ENCODE assay signal across 8 cellular contexts in the genomic region with DNA sequence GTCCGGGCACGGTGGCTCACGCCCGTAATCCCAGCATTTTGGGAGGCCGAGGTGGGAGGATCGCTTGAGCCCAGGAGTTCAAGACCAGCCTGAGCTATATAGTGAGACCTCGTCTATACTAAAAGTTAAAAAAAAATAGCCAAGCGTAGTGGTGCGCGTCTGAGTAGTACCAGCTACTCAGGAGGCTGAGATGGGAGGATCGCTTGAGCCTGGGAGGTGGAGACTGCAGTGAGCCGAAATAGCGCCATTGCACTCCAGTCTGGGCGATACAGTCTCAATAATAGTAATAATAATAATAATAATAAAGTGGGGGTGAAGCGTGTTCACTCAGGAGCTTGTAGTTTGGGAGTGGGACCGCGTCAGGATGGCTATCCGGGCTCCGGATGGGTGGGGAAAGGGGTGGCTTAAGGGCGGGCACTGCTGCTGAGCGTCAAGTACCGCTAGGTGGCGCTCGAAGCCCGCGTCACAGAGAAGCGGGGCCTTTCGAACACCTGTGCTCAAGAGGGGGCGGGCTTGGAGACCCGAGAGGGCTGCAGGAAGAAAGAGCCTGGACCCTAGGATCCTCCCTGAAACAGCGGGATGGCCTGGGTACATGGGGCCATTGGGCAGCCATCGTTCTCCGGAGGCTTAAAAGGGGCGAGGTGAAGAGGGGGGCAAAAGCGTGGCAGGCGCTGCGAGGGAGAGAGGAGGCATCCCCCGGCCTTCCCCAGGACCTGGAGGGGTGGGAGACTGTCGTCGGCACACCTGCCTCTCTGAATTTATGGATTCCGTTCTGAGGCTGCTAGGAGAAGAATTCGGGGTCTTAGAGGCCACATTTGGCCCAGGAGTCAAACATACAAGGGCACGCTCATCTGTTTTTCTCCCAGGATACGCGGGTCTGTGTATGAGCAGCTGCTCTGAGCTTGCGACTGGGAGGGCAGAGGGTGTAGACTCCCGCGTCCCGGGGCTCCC. TPM values are rescaled to one million over a fixed set of nuclear protein-coding genes. Genes with fewer than 3 reads are reported as not detected.
A peak's percentile ranks its signal among the peaks of the same experiment; 100 is the strongest.
DNase-seq lines count a peak whose midpoint lies in the region; ATAC-seq and TF ChIP-seq lines count a peak whose summit lies in the region.

No MANE protein-coding gene starts in this region.

- H3K4me1 Mint-ChIP-seq in WTC11, result peaks cover 30% of the 10 kb centered on the region

- DNase-seq in AG09319 (ENCODE audit: extremely low read depth, low read depth), result no peak
- peak; percentile 5 for DNase-seq in NCI-H146 treated with DMSO at 0.1 percent for 48 hours (lab: John Stamatoyannopoulos, UW; ENCODE audit: unreplicated experiment)
- peak; percentile 93 for DNase-seq in WTC11 (ENCODE audit: low spot score)
- DNase-seq in breast epithelium (ENCODE audit: low spot score in 2 of 2), result no peak
- DNase-seq in kidney tubule cell (ENCODE audit: low spot score), result peak; percentile 58
- DNase-seq in stimulated activated CD4-positive, alpha-beta T cell treated with anti-CD3 and anti-CD28 coated beads, TNF-alpha, amount 100 ng/mL, for 1 hour (ENCODE audit: low read depth in 3 of 3, low spot score in 1 of 3), result peak; percentile 43 to 71 (median 50)

- TF ChIP-seq POLR2A in breast epithelium (IDR thresholded peaks at IDR 0.05), result no peak

- intact Hi-C loops in breast epithelium (cut with DNase I; ENCODE audit: low total_unique reads), result loop anchor here (10.0 kb wide), 1 partner anchor 350 kb away; no protein-coding TSS in a partner anchor

- TF ChIP-seq CTCF in AG09319 (IDR thresholded peaks at IDR 0.05; ENCODE audit: low read depth, low read length) (peak; percentile 84), WTC11 (IDR thresholded peaks at IDR 0.05) (peak; percentile 83), breast epithelium (IDR thresholded peaks at IDR 0.05) (peak in 2 of 3 donors; percentile 64 to 74)

- no peaks in the 10 kb centered on the region for H3K9me3 Mint-ChIP-seq in WTC11

- POLR2A ChIA-PET in WTC11 (lab: Charles Lee), result interaction anchor here (0.6 kb wide), 1 partner anchor 357 kb away, joined by 8 read pairs; no protein-coding TSS in a partner anchor

- H3K27ac Mint-ChIP-seq in WTC11, result no peak overlapping the region

- no peak overlapping the region for H3K27ac ChIP-seq in breast epithelium

- H3K27me3 ChIP-seq in breast epithelium, result peaks cover 8 to 94% of the 10 kb centered on the region in 2 donors

- CTCF ChIA-PET in WTC11 (lab: Charles Lee), result interaction anchor here (0.6 to 7.2 kb wide), 71 partner anchors 9 to 569 kb away, joined by 3 to 203 read pairs (median 5); a partner anchor contains a TSS

- H3K4me3 ChIP-seq in breast epithelium, result peak overlapping the region in 1 of 3 donors; percentile 54

- no peaks in the 10 kb centered on the region for H3K36me3 ChIP-seq in breast epithelium

- peaks cover 0 to 17% of the 10 kb centered on the region in 2 donors for H3K4me1 ChIP-seq in breast epithelium

- peak overlapping the region; percentile 76 for H3K4me3 Mint-ChIP-seq in WTC11

- ATAC-seq in GM19043 (IDR thresholded peaks at IDR 0.05; ENCODE audit: low read depth, unreplicated experiment), result peak; percentile 72
- peak; percentile 65 for ATAC-seq in WTC11
- ATAC-seq in HG03354 (IDR thresholded peaks at IDR 0.05; ENCODE audit: poor library complexity, severe bottlenecking, unreplicated experiment), result no peak

- no peaks in the 10 kb centered on the region for H3K9me3 ChIP-seq in breast epithelium

- H3K27me3 Mint-ChIP-seq in WTC11 (ENCODE audit: low read depth), result peaks cover 96% of the 10 kb centered on the region

- no peaks in the 10 kb centered on the region for H3K36me3 Mint-ChIP-seq in WTC11

TF ChIP-seq in WTC11, 78 proteins besides CTCF, POLR2A, EP300 and RAD21:
- TF ChIP-seq, protein P1, sequence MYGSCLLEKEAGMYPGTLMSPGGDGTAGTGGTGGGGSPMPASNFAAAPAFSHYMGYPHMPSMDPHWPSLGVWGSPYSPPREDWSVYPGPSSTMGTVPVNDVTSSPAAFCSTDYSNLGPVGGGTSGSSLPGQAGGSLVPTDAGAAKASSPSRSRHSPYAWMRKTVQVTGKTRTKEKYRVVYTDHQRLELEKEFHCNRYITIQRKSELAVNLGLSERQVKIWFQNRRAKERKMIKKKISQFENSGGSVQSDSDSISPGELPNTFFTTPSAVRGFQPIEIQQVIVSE (CRISPR knock-in tag; IDR thresholded peaks at IDR 0.05; ENCODE audit: borderline replicate concordance), result no peak
- TF ChIP-seq, protein P2, sequence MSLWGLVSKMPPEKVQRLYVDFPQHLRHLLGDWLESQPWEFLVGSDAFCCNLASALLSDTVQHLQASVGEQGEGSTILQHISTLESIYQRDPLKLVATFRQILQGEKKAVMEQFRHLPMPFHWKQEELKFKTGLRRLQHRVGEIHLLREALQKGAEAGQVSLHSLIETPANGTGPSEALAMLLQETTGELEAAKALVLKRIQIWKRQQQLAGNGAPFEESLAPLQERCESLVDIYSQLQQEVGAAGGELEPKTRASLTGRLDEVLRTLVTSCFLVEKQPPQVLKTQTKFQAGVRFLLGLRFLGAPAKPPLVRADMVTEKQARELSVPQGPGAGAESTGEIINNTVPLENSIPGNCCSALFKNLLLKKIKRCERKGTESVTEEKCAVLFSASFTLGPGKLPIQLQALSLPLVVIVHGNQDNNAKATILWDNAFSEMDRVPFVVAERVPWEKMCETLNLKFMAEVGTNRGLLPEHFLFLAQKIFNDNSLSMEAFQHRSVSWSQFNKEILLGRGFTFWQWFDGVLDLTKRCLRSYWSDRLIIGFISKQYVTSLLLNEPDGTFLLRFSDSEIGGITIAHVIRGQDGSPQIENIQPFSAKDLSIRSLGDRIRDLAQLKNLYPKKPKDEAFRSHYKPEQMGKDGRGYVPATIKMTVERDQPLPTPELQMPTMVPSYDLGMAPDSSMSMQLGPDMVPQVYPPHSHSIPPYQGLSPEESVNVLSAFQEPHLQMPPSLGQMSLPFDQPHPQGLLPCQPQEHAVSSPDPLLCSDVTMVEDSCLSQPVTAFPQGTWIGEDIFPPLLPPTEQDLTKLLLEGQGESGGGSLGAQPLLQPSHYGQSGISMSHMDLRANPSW (CRISPR knock-in tag; conservative IDR thresholded peaks at IDR 0.05; ENCODE audit: low read depth), result no peak
- no peak for TF ChIP-seq NFATC4 (CRISPR knock-in tag; IDR thresholded peaks at IDR 0.05)
- no peak for TF ChIP-seq TEAD4 (CRISPR knock-in tag; IDR thresholded peaks at IDR 0.05)
- TF ChIP-seq, protein P3, sequence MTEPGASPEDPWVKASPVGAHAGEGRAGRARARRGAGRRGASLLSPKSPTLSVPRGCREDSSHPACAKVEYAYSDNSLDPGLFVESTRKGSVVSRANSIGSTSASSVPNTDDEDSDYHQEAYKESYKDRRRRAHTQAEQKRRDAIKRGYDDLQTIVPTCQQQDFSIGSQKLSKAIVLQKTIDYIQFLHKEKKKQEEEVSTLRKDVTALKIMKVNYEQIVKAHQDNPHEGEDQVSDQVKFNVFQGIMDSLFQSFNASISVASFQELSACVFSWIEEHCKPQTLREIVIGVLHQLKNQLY (CRISPR knock-in tag; IDR thresholded peaks at IDR 0.05), result no peak
- TF ChIP-seq, protein P4, sequence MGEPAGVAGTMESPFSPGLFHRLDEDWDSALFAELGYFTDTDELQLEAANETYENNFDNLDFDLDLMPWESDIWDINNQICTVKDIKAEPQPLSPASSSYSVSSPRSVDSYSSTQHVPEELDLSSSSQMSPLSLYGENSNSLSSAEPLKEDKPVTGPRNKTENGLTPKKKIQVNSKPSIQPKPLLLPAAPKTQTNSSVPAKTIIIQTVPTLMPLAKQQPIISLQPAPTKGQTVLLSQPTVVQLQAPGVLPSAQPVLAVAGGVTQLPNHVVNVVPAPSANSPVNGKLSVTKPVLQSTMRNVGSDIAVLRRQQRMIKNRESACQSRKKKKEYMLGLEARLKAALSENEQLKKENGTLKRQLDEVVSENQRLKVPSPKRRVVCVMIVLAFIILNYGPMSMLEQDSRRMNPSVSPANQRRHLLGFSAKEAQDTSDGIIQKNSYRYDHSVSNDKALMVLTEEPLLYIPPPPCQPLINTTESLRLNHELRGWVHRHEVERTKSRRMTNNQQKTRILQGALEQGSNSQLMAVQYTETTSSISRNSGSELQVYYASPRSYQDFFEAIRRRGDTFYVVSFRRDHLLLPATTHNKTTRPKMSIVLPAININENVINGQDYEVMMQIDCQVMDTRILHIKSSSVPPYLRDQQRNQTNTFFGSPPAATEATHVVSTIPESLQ (CRISPR knock-in tag; IDR thresholded peaks at IDR 0.05), result no peak
- TF ChIP-seq, protein P5, sequence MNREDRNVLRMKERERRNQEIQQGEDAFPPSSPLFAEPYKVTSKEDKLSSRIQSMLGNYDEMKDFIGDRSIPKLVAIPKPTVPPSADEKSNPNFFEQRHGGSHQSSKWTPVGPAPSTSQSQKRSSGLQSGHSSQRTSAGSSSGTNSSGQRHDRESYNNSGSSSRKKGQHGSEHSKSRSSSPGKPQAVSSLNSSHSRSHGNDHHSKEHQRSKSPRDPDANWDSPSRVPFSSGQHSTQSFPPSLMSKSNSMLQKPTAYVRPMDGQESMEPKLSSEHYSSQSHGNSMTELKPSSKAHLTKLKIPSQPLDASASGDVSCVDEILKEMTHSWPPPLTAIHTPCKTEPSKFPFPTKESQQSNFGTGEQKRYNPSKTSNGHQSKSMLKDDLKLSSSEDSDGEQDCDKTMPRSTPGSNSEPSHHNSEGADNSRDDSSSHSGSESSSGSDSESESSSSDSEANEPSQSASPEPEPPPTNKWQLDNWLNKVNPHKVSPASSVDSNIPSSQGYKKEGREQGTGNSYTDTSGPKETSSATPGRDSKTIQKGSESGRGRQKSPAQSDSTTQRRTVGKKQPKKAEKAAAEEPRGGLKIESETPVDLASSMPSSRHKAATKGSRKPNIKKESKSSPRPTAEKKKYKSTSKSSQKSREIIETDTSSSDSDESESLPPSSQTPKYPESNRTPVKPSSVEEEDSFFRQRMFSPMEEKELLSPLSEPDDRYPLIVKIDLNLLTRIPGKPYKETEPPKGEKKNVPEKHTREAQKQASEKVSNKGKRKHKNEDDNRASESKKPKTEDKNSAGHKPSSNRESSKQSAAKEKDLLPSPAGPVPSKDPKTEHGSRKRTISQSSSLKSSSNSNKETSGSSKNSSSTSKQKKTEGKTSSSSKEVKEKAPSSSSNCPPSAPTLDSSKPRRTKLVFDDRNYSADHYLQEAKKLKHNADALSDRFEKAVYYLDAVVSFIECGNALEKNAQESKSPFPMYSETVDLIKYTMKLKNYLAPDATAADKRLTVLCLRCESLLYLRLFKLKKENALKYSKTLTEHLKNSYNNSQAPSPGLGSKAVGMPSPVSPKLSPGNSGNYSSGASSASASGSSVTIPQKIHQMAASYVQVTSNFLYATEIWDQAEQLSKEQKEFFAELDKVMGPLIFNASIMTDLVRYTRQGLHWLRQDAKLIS (CRISPR knock-in tag; IDR thresholded peaks at IDR 0.05; ENCODE audit: borderline replicate concordance), result no peak
- 0 out of 2 replicates have a peak, but pooled peaks have one; percentile 35 for TF ChIP-seq SP1 (CRISPR knock-in tag; conservative IDR thresholded peaks at IDR 0.05)

RNA-seq across cellular contexts. Expression of a gene that starts 14.5 kb away (rescaled TPM):
- not detected in 3 replicates for total RNA-seq in WTC11 (2021)
- not detected for total RNA-seq in breast epithelium

Comparison
In these comparisons a context has a peak if more than half of its experiments do, and no peak if none do; other contexts are left out.
1. DNase-seq: peak in NCI-H146 treated with DMSO at 0.1 percent for 48 hours (single experiment), WTC11 (single experiment), kidney tubule cell (single experiment) and stimulated activated CD4-positive, alpha-beta T cell treated with anti-CD3 and anti-CD28 coated beads, TNF-alpha, amount 100 ng/mL, for 1 hour (3 of 3); none in AG09319 (single experiment) and breast epithelium (0 of 2).
2. Peak in every context shown above with its lines, with median percentiles within 50 percentile points of each other: CTCF ChIP-seq.